8 cellular contexts compared by ENCODE assay signal in the genomic region with DNA sequence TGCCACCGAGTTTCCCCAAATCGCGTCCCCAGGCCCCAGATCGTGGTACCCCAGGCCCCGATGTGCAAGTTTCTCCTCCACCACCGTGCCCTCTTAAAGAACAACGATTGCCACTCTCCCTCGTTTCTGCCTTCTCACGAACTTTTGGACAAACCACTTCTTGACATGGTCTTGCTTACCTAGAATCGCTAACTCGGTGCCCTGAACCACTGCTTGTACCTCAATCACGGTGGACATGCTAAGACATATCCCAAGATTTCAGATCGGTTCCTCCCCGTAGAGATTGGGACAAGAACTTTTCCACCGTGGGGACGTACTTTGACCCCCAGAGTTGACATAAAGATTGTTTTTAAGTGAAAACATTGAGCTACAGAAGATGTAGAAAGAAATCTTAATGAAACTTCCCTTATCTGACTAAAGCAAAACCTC. TPM values are rescaled to one million over a fixed set of nuclear protein-coding genes. Genes with fewer than 3 reads are reported as not detected.
DNase-seq lines count a peak whose midpoint lies in the region; ATAC-seq and TF ChIP-seq lines count a peak whose summit lies in the region.

No MANE protein-coding gene starts in this region.

- peak overlapping the region; percentile 97 for H3K27ac Mint-ChIP-seq in activated T-cell treated with anti-CD3 and anti-CD28 coated beads, Interleukin-2, amount 50 U/mL, for 72 hours
- peak overlapping the region; percentile 98 for H3K27ac Mint-ChIP-seq in activated T-helper 1 cell treated with anti-CD3 and anti-CD28 coated beads, Interleukin-12 subunit alpha, Interleukin-12 subunit beta, Interleukin-2, Interleukin-4 antibody, amounts not matched to agents 30 ng/mL and 10 ng/mL and 1 ng/mL, durations not matched to agents 14 hours and 24 hours and 36 hours

- intact Hi-C loops in activated T-helper 1 cell treated with anti-CD3 and anti-CD28 coated beads, Interleukin-12 subunit alpha, Interleukin-12 subunit beta, Interleukin-2, Interleukin-4 antibody, amounts not matched to agents 30 ng/mL and 10 ng/mL and 1 ng/mL, durations not matched to agents 14 hours and 24 hours and 36 hours (cut with micrococcal nuclease): loop anchor here (1.0 to 10.0 kb wide), 8 partner anchors 8 to 1105 kb away; partner anchors contain the start of genes CREB3L2 and UBN2
- intact Hi-C loops in tibial artery (cut with DNase I; ENCODE audit: low total_unique reads): no loop called here

- H3K36me3 ChIP-seq in kidney epithelial cell (ENCODE audit: control insufficient read depth, insufficient read depth, low read length): no peaks in the 10 kb centered on the region
- no peaks in the 10 kb centered on the region for H3K36me3 ChIP-seq in tibial artery

- H3K27me3 Mint-ChIP-seq in activated T-cell treated with anti-CD3 and anti-CD28 coated beads, Interleukin-2, amount 50 U/mL, for 72 hours (ENCODE audit: low read depth): no peaks in the 10 kb centered on the region
- H3K27me3 Mint-ChIP-seq in activated T-helper 1 cell treated with anti-CD3 and anti-CD28 coated beads, Interleukin-12 subunit alpha, Interleukin-12 subunit beta, Interleukin-2, Interleukin-4 antibody, amounts not matched to agents 30 ng/mL and 10 ng/mL and 1 ng/mL, durations not matched to agents 14 hours and 24 hours and 36 hours (ENCODE audit: insufficient read depth): no peaks in the 10 kb centered on the region

- H3K9me3 Mint-ChIP-seq in activated T-cell treated with anti-CD3 and anti-CD28 coated beads, Interleukin-2, amount 50 U/mL, for 72 hours: peaks cover 3 to 4% of the 10 kb centered on the region in 2 donors
- peaks cover 11% of the 10 kb centered on the region for H3K9me3 Mint-ChIP-seq in activated T-helper 1 cell treated with anti-CD3 and anti-CD28 coated beads, Interleukin-12 subunit alpha, Interleukin-12 subunit beta, Interleukin-2, Interleukin-4 antibody, amounts not matched to agents 30 ng/mL and 10 ng/mL and 1 ng/mL, durations not matched to agents 14 hours and 24 hours and 36 hours

- peak overlapping the region; percentile 94 to 100 for H3K4me3 Mint-ChIP-seq in activated T-cell treated with anti-CD3 and anti-CD28 coated beads, Interleukin-2, amount 50 U/mL, for 72 hours
- H3K4me3 Mint-ChIP-seq in activated T-helper 1 cell treated with anti-CD3 and anti-CD28 coated beads, Interleukin-12 subunit alpha, Interleukin-12 subunit beta, Interleukin-2, Interleukin-4 antibody, amounts not matched to agents 30 ng/mL and 10 ng/mL and 1 ng/mL, durations not matched to agents 14 hours and 24 hours and 36 hours: peak overlapping the region; percentile 97

- peaks cover 0 to 32% (median 9%) of the 10 kb centered on the region in 4 donors for H3K4me1 ChIP-seq in tibial artery

- peak overlapping the region; percentile 80 for H3K4me3 ChIP-seq in kidney epithelial cell (ENCODE audit: low read depth, low read length)
- peak overlapping the region; percentile 82 to 95 for H3K4me3 ChIP-seq in tibial artery

- H3K27ac ChIP-seq in tibial artery: peak overlapping the region; percentile 94 to 98

- peaks cover 14 to 32% of the 10 kb centered on the region in 2 donors for H3K36me3 Mint-ChIP-seq in activated T-cell treated with anti-CD3 and anti-CD28 coated beads, Interleukin-2, amount 50 U/mL, for 72 hours (ENCODE audit: insufficient read depth in 2 of 2)
- peaks cover 27% of the 10 kb centered on the region for H3K36me3 Mint-ChIP-seq in activated T-helper 1 cell treated with anti-CD3 and anti-CD28 coated beads, Interleukin-12 subunit alpha, Interleukin-12 subunit beta, Interleukin-2, Interleukin-4 antibody, amounts not matched to agents 30 ng/mL and 10 ng/mL and 1 ng/mL, durations not matched to agents 14 hours and 24 hours and 36 hours (ENCODE audit: low read depth)

- no peak for TF ChIP-seq CTCF in kidney epithelial cell (IDR thresholded peaks at IDR 0.05; ENCODE audit: insufficient read depth, low read length, poor library complexity, severe bottlenecking)
- TF ChIP-seq CTCF in tibial artery (IDR thresholded peaks at IDR 0.05): no peak

- ATAC-seq in activated T-cell treated with anti-CD3 and anti-CD28 coated beads, Interleukin-2, amount 50 U/mL, for 72 hours (replicated peaks in 1 of 2): peak in 1 of 2 donors; percentile 35
- no peak for ATAC-seq in HG03196 (IDR thresholded peaks at IDR 0.05; ENCODE audit: unreplicated experiment)

- DNase-seq in activated T-cell treated with anti-CD3 and anti-CD28 coated beads, Interleukin-2, amount 50 U/mL, for 72 hours: no peak
- no peak for DNase-seq in activated T-cell treated with anti-CD3 and anti-CD28 coated beads for 4 hours
- no peak for DNase-seq in activated T-helper 1 cell treated with anti-CD3 and anti-CD28 coated beads, Interleukin-12 subunit alpha, Interleukin-12 subunit beta, Interleukin-2, Interleukin-4 antibody, amounts not matched to agents 30 ng/mL and 10 ng/mL and 1 ng/mL, durations not matched to agents 14 hours and 24 hours and 36 hours (ENCODE audit: low spot score)
- DNase-seq in kidney epithelial cell (ENCODE audit: low read depth): no peak
- no peak for DNase-seq in tibial artery
- no peak for DNase-seq in DMS 273 treated with DMSO at 0.1 percent for 48 hours (lab: John Stamatoyannopoulos, UW)
- DNase-seq in GM03348 (ENCODE audit: low spot score): no peak

- H3K9me3 ChIP-seq in tibial artery: no peaks in the 10 kb centered on the region

- peaks cover 38% of the 10 kb centered on the region for H3K4me1 Mint-ChIP-seq in activated T-cell treated with anti-CD3 and anti-CD28 coated beads, Interleukin-2, amount 50 U/mL, for 72 hours (ENCODE audit: low read depth)
- H3K4me1 Mint-ChIP-seq in activated T-helper 1 cell treated with anti-CD3 and anti-CD28 coated beads, Interleukin-12 subunit alpha, Interleukin-12 subunit beta, Interleukin-2, Interleukin-4 antibody, amounts not matched to agents 30 ng/mL and 10 ng/mL and 1 ng/mL, durations not matched to agents 14 hours and 24 hours and 36 hours (ENCODE audit: low read depth): peaks cover 38% of the 10 kb centered on the region

- H3K27me3 ChIP-seq in kidney epithelial cell (ENCODE audit: control insufficient read depth, insufficient read depth, low read length) (no peaks in the 10 kb centered on the region), tibial artery (no peaks in the 10 kb centered on the region)

RNA-seq across cellular contexts. Expression of gene ZC3HAV1, which starts 0.5 kb away (rescaled TPM):
- total RNA-seq in activated T-cell treated with anti-CD3 and anti-CD28 coated beads, Interleukin-2, amount 50 U/mL, for 72 hours: 100 to 1,000 TPM in 1 of 2 donors, 10 to 100 TPM in 1; 78.1 to 114 TPM
- total RNA-seq in activated T-helper 1 cell treated with anti-CD3 and anti-CD28 coated beads, Interleukin-12 subunit alpha, Interleukin-12 subunit beta, Interleukin-2, Interleukin-4 antibody, amounts not matched to agents 30 ng/mL and 10 ng/mL and 1 ng/mL, durations not matched to agents 14 hours and 24 hours and 36 hours: 89.7 and 90.0 TPM in 2 replicates
- total RNA-seq in kidney epithelial cell: 43.4 and 48.5 TPM in 2 replicates
